In genomic region chr21:39908265-39908923, GRCh38 we compare ENCODE assay signal across 1 cellular context.
TF ChIP-seq lines count a peak whose summit lies in the region.

No MANE protein-coding gene starts in this region.

TF ChIP-seq in GM23338, 12 proteins besides CTCF, POLR2A, EP300 and RAD21:
- TF ChIP-seq ZNF462 (CRISPR knock-in tag; IDR thresholded peaks at IDR 0.05) (no peak), EZH2 (IDR thresholded peaks at IDR 0.05; ENCODE audit: low read depth, unreplicated experiment) (no peak), CREB1 (CRISPR knock-in tag; IDR thresholded peaks at IDR 0.05; ENCODE audit: low read depth) (no peak), NANOG (IDR thresholded peaks at IDR 0.05; ENCODE audit: borderline replicate concordance) (no peak), POLR2AphosphoS5 (IDR thresholded peaks at IDR 0.05; ENCODE audit: low read depth) (no peak), JUNB (IDR thresholded peaks at IDR 0.05; ENCODE audit: unreplicated experiment) (no peak)
